Comparison of ENCODE assay signal across 12 cellular contexts in the genomic region with DNA sequence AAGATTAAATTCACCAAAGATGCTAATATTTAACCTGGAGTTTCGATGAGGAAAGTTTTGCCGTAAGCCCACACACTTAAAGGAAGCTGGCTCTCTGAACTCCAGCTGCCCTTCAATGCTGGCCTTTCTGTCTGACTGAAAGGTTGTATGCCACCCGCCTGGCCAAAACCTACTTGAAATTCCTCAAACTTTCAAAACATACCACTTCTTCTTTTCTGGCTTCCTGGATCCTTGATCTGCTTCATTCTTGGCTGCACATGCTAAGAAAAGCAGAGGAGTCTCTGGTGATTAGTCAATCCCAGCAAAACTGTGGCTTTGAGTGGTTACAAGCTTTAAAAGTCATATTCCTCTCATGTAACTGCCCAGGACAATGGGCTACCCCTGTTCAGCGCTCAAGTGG.
A peak's percentile ranks its signal among the peaks of the same experiment; 100 is the strongest.
DNase-seq lines count a peak whose midpoint lies in the region; ATAC-seq and TF ChIP-seq lines count a peak whose summit lies in the region.
"Had no signal": no experiment of that assay in that cellular context is flagged by ENCODE, and none has a peak within 500 bp of the region (broad histone marks: within the 10 kb centered on the region; RNA-seq: fewer than 3 reads in every experiment).

No MANE protein-coding gene starts in this region.

- no peaks in the 10 kb centered on the region for H3K27me3 ChIP-seq in left lung

- H3K27me3 Mint-ChIP-seq in activated T-helper 17 cell treated with anti-CD3 and anti-CD28 coated beads, Interleukin-2, amount 50 U/mL, for 72 hours = peaks cover 20% of the 10 kb centered on the region

- no peak overlapping the region for H3K4me3 Mint-ChIP-seq in activated T-helper 17 cell treated with anti-CD3 and anti-CD28 coated beads, Interleukin-2, amount 50 U/mL, for 72 hours

- H3K9me3 ChIP-seq in left lung = no peaks in the 10 kb centered on the region

- H3K4me1 Mint-ChIP-seq in activated T-helper 17 cell treated with anti-CD3 and anti-CD28 coated beads, Interleukin-2, amount 50 U/mL, for 72 hours = no peaks in the 10 kb centered on the region

- H3K27ac ChIP-seq in left lung = peak overlapping the region in 1 of 2 donors; percentile 53

- no peak for TF ChIP-seq CTCF in left lung (IDR thresholded peaks at IDR 0.05)

- ATAC-seq in GM18519 (IDR thresholded peaks at IDR 0.05; ENCODE audit: low FRiP score, unreplicated experiment) (peak; percentile 58), GM21825 (IDR thresholded peaks at IDR 0.05; ENCODE audit: unreplicated experiment) (peak; percentile 71), HG03565 (IDR thresholded peaks at IDR 0.05; ENCODE audit: unreplicated experiment) (peak; percentile 80), left lung (peak; percentile 86)
- ATAC-seq in activated T-helper 17 cell treated with anti-CD3 and anti-CD28 coated beads, Interleukin-2, amount 50 U/mL, for 72 hours (replicated peaks) = no peak

- H3K36me3 Mint-ChIP-seq in activated T-helper 17 cell treated with anti-CD3 and anti-CD28 coated beads, Interleukin-2, amount 50 U/mL, for 72 hours (ENCODE audit: low read depth) = no peaks in the 10 kb centered on the region

- H3K36me3 ChIP-seq in left lung = no peaks in the 10 kb centered on the region

- no peak overlapping the region for H3K4me3 ChIP-seq in left lung

- DNase-seq in left lung = peak in 1 of 2 donors; percentile 61
- DNase-seq in inferior parietal cortex (ENCODE audit: extremely low spot score) = no peak
- DNase-seq in epidermal melanocyte (ENCODE audit: insufficient read length, low spot score) = no peak
- DNase-seq in DMS79 treated with DMSO at 0.1 percent for 48 hours (lab: John Stamatoyannopoulos, UW) = no peak
- DNase-seq: activated gamma-delta T cell treated with Interleukin-2 at 50 U/mL for 16 hours, HCEC 1CT, NCI-H1694, T-helper 9 cell had no signal

- no peaks in the 10 kb centered on the region for H3K9me3 Mint-ChIP-seq in activated T-helper 17 cell treated with anti-CD3 and anti-CD28 coated beads, Interleukin-2, amount 50 U/mL, for 72 hours

- intact Hi-C loops in left lung (cut with DNase I) = no loop called here

- no peak overlapping the region for H3K27ac Mint-ChIP-seq in activated T-helper 17 cell treated with anti-CD3 and anti-CD28 coated beads, Interleukin-2, amount 50 U/mL, for 72 hours

- peaks cover 0 to 29% of the 10 kb centered on the region in 2 donors for H3K4me1 ChIP-seq in left lung
